In genomic region chr12:68807576-68808387, GRCh38 we compare ENCODE assay signal across 8 cellular contexts. TPM values are rescaled to one million over a fixed set of nuclear protein-coding genes. Genes with fewer than 3 reads are reported as not detected.
A peak's percentile ranks its signal among the peaks of the same experiment; 100 is the strongest.
DNase-seq lines count a peak whose midpoint lies in the region; ATAC-seq and TF ChIP-seq lines count a peak whose summit lies in the region.

TSS of gene MDM2 (plus strand) at chr12:68808177. CDS start at chr12:68808478, 301 bp downstream.

- peak; percentile 73 for ATAC-seq in HG02678 (IDR thresholded peaks at IDR 0.05; ENCODE audit: unreplicated experiment)
- ATAC-seq in activated naive CD4-positive, alpha-beta T cell treated with anti-CD3 and anti-CD28 coated beads, Interleukin-2, amount 50 U/mL, for 72 hours: peak; percentile 70 to 94

- no peak for TF ChIP-seq EP300 in ovary (IDR thresholded peaks at IDR 0.05)

- H3K36me3 ChIP-seq in ovary (no peaks in the 10 kb centered on the region), thymus (ENCODE audit: control insufficient read depth, insufficient read depth) (peaks cover 9% of the 10 kb centered on the region)

- H3K27ac Mint-ChIP-seq in activated naive CD4-positive, alpha-beta T cell treated with anti-CD3 and anti-CD28 coated beads, Interleukin-2, amount 50 U/mL, for 72 hours: peak within 1 kb of the TSS; percentile 98 to 100

- H3K4me1 ChIP-seq in ovary (ENCODE audit: insufficient read depth) (peaks cover 3% of the 10 kb centered on the region), thymus (ENCODE audit: control insufficient read depth, insufficient read depth, low read length) (peaks cover 7% of the 10 kb centered on the region)

- TF ChIP-seq CTCF in GM12873 (IDR thresholded peaks at IDR 0.05; ENCODE audit: insufficient read depth, low read depth, low read length, missing control alignments): peak; percentile 73
- peak; percentile 86 to 95 (median 90) for TF ChIP-seq CTCF in ovary (IDR thresholded peaks at IDR 0.05)

- intact Hi-C loops in ovary (cut with DNase I): loop anchor here in 1 of 4 donors (10.0 kb wide), 1 partner anchor 63 kb away; the partner anchor contains the start of gene SLC35E3

- peak; percentile 87 for TF ChIP-seq POLR2A in ovary (IDR thresholded peaks at IDR 0.05)

- no peaks in the 10 kb centered on the region for H3K27me3 ChIP-seq in ovary
- H3K27me3 ChIP-seq in thymus (ENCODE audit: control insufficient read depth, insufficient read depth): no peaks in the 10 kb centered on the region

- H3K27ac ChIP-seq in ovary (peak within 1 kb of the TSS; percentile 83), thymus (ENCODE audit: low read depth) (peak within 1 kb of the TSS; percentile 100)

- WGBS in ovary, 3 donors: 0 to 1% (median 0%) methylated on average over 67 to 72 of the region's 72 CpGs
- WGBS in thymus: under 1% methylated on average over 72 of the region's 72 CpGs

- H3K9me3 Mint-ChIP-seq in activated naive CD4-positive, alpha-beta T cell treated with anti-CD3 and anti-CD28 coated beads, Interleukin-2, amount 50 U/mL, for 72 hours: no peaks in the 10 kb centered on the region

- peak; percentile 98 for DNase-seq in NCI-H1105 (lab: John Stamatoyannopoulos, UW)
- peak; percentile 15 for DNase-seq in SKM-1 (lab: John Stamatoyannopoulos, UW; ENCODE audit: unreplicated experiment)
- DNase-seq in activated naive CD4-positive, alpha-beta T cell treated with anti-CD3 and anti-CD28 coated beads, Interleukin-2, amount 50 U/mL, for 72 hours (ENCODE audit: low spot score in 2 of 2): peak; percentile 97 to 98
- peak; percentile 89 for DNase-seq in glomerular visceral epithelial cell (ENCODE audit: extremely low spot score)
- DNase-seq in ovary: peak; percentile 92 to 96 (median 94)

- no peaks in the 10 kb centered on the region for H3K9me3 ChIP-seq in ovary
- no peaks in the 10 kb centered on the region for H3K9me3 ChIP-seq in thymus (ENCODE audit: control insufficient read depth)

- H3K4me3 ChIP-seq in ovary (peak within 1 kb of the TSS; percentile 87), thymus (ENCODE audit: low read length) (peak within 1 kb of the TSS; percentile 97)

- H3K36me3 Mint-ChIP-seq in activated naive CD4-positive, alpha-beta T cell treated with anti-CD3 and anti-CD28 coated beads, Interleukin-2, amount 50 U/mL, for 72 hours: peaks cover 27 to 37% of the 10 kb centered on the region in 2 donors

RNA-seq across cellular contexts. Expression of gene MDM2, which starts in this region (rescaled TPM):
- 100 to 1,000 TPM; 141 to 393 TPM for total RNA-seq in activated naive CD4-positive, alpha-beta T cell treated with anti-CD3 and anti-CD28 coated beads, Interleukin-2, amount 50 U/mL, for 72 hours
- total RNA-seq in ovary: 100 to 1,000 TPM in 1 of 7 donors, 10 to 100 TPM in 6; 56.3 to 101 (median 83.8) TPM
- polyA plus RNA-seq in ovary (10 to 100 TPM; 14.1 to 50.4 TPM), thymus (121 TPM)

Comparison
In these comparisons a context has a peak if more than half of its experiments do, and no peak if none do; other contexts are left out.
1. Peak in every context shown above with its lines: DNase-seq, ATAC-seq, H3K4me3 ChIP-seq and H3K27ac ChIP-seq.
2. DNase-seq: peak in every context shown above with its lines; median percentile 98 in NCI-H1105; 98 in activated naive CD4-positive, alpha-beta T cell treated with anti-CD3 and anti-CD28 coated beads, Interleukin-2, amount 50 U/mL, for 72 hours; 94 in ovary; 89 in glomerular visceral epithelial cell; 15 in SKM-1.